ENCODE assay signal across 9 cellular contexts in the genomic region with DNA sequence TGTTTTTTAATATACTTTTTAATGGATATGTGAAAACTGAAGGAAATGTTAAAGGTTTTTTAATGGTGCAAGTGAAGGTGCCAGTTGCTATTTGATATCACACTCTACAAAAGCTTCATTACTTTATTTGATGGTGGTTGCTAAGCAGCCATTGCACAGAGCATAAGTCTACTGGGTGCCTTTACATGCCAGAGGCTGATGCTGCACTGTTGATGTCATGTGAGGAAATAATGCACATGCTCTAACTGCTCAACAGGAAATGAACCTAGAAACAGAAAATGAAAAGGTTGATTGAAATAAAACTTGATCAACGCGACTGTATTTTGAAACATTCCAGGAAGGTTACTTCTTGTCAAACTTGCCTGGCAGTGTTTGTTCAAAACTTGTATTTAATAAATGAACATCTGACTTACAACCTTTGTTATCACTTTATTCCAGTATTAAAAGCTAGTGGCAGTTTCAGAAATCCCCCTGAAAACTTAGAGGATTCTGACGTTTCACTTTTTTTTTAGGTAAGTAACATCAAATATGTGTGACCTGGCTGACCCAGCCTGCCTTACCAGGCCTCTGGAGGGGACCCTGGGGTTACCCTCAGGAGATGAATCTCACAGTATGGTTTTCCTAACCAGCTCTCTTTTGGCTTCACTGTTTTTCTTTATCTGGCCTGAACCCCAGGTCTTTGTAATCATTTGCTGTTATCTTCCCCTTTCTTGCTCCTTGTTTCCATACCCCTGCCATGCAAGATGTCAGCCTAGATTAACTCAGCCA. TPM values are rescaled to one million over a fixed set of nuclear protein-coding genes. Genes with fewer than 3 reads are reported as not detected.
DNase-seq lines count a peak whose midpoint lies in the region; ATAC-seq and TF ChIP-seq lines count a peak whose summit lies in the region.
"Had no signal": no experiment of that assay in that cellular context is flagged by ENCODE, and none has a peak within 500 bp of the region (broad histone marks: within the 10 kb centered on the region; RNA-seq: fewer than 3 reads in every experiment).

No MANE protein-coding gene starts in this region.

- H3K4me3 ChIP-seq in fibroblast of villous mesenchyme (ENCODE audit: low read depth, low read length) (no peak overlapping the region), psoas muscle (no peak overlapping the region)

- peaks cover 45% of the 10 kb centered on the region for H3K4me1 Mint-ChIP-seq in activated CD8-positive, alpha-beta T cell treated with anti-CD3 and anti-CD28 coated beads for 36 hours (ENCODE audit: low read depth)

- H3K9me3 Mint-ChIP-seq in activated CD8-positive, alpha-beta T cell treated with anti-CD3 and anti-CD28 coated beads for 36 hours: no peaks in the 10 kb centered on the region

- no peak overlapping the region for H3K27ac ChIP-seq in psoas muscle

- H3K36me3 ChIP-seq in psoas muscle (ENCODE audit: insufficient read depth in 1 of 2, low read depth in 1 of 2): peaks cover 0 to 47% of the 10 kb centered on the region in 2 donors

- peak; percentile 47 for DNase-seq in CD1c-positive myeloid dendritic cell (ENCODE audit: extremely low spot score)
- DNase-seq in activated CD8-positive, alpha-beta T cell treated with anti-CD3 and anti-CD28 coated beads for 36 hours: peak; percentile 67
- peak; percentile 8 for DNase-seq in fibroblast of villous mesenchyme (ENCODE audit: low read depth)
- DNase-seq in NCI-H146 treated with DMSO at 0.1 percent for 48 hours (lab: John Stamatoyannopoulos, UW; ENCODE audit: unreplicated experiment): no peak
- no peak for DNase-seq in NCI-H1417 treated with DMSO at 0.1 percent for 48 hours (lab: John Stamatoyannopoulos, UW)
- no peak for DNase-seq in psoas muscle

- no peak for TF ChIP-seq CTCF in activated CD8-positive, alpha-beta T cell treated with anti-CD3 and anti-CD28 coated beads for 36 hours (IDR thresholded peaks at IDR 0.05)
- no peak for TF ChIP-seq CTCF in fibroblast of villous mesenchyme (IDR thresholded peaks at IDR 0.05; ENCODE audit: insufficient read depth, low read depth, low read length)
- TF ChIP-seq CTCF in psoas muscle (IDR thresholded peaks at IDR 0.05): no peak

- H3K36me3 Mint-ChIP-seq in activated CD8-positive, alpha-beta T cell treated with anti-CD3 and anti-CD28 coated beads for 36 hours (ENCODE audit: low read depth): peaks cover 39% of the 10 kb centered on the region

- H3K27me3 Mint-ChIP-seq in activated CD8-positive, alpha-beta T cell treated with anti-CD3 and anti-CD28 coated beads for 36 hours: no peaks in the 10 kb centered on the region

- intact Hi-C loops in activated CD8-positive, alpha-beta T cell treated with anti-CD3 and anti-CD28 coated beads for 36 hours (cut with micrococcal nuclease): loop anchor here (1.0 kb wide), 1 partner anchor 89 kb away; no protein-coding TSS in a partner anchor
- intact Hi-C loops in psoas muscle (cut with DNase I): no loop called here

- H3K9me3 ChIP-seq in psoas muscle: no peaks in the 10 kb centered on the region

- H3K27me3 ChIP-seq in psoas muscle (ENCODE audit: insufficient read depth in 3 of 3, low read length in 2 of 3): no peaks in the 10 kb centered on the region

- H3K27ac Mint-ChIP-seq in activated CD8-positive, alpha-beta T cell treated with anti-CD3 and anti-CD28 coated beads for 36 hours: peak overlapping the region; percentile 99

- POLR2A ChIA-PET in activated CD8-positive, alpha-beta T cell treated with anti-CD3 and anti-CD28 coated beads for 36 hours (lab: Charles Lee): interaction anchor here (0.7 to 4.3 kb wide), 13 partner anchors 14 to 155 kb away, joined by 3 to 32 read pairs (median 4); partner anchors contain the start of gene KMT2A

- 65 to 74% (median 70%) methylated on average over 3 of the region's 3 CpGs for WGBS in psoas muscle, 3 donors

- H3K4me3 Mint-ChIP-seq in activated CD8-positive, alpha-beta T cell treated with anti-CD3 and anti-CD28 coated beads for 36 hours: peak overlapping the region; percentile 86

- ATAC-seq in HG03095 (IDR thresholded peaks at IDR 0.05; ENCODE audit: unreplicated experiment) (peak; percentile 44), GM21717 (IDR thresholded peaks at IDR 0.05; ENCODE audit: unreplicated experiment) (no peak), psoas muscle (no peak)
- ATAC-seq in activated CD8-positive, alpha-beta T cell treated with anti-CD3 and anti-CD28 coated beads for 36 hours: peak; percentile 81
- ATAC-seq: left lobe of liver had no signal

- H3K4me1 ChIP-seq in psoas muscle: peaks cover 15% of the 10 kb centered on the region

- CTCF ChIA-PET in activated CD8-positive, alpha-beta T cell treated with anti-CD3 and anti-CD28 coated beads for 36 hours (lab: Charles Lee): interaction anchor here (0.6 to 3.2 kb wide), 12 partner anchors 14 to 227 kb away, joined by 3 to 25 read pairs (median 4); partner anchors contain the start of genes KMT2A and TMEM25

RNA-seq across cellular contexts. Expression of gene ATP5MG, which starts 2.4 kb away (rescaled TPM):
- total RNA-seq in activated CD8-positive, alpha-beta T cell treated with anti-CD3 and anti-CD28 coated beads for 36 hours: 100 to 1,000 TPM; 237 to 249 TPM
- total RNA-seq in fibroblast of villous mesenchyme (34.1 and 44.0 TPM in 2 replicates), psoas muscle (100 to 1,000 TPM; 237 to 340 (median 251) TPM)
- 100 to 1,000 TPM; 180 to 217 (median 189) TPM for polyA plus RNA-seq in psoas muscle

RNA-seq across cellular contexts. Expression of gene KMT2A, which starts 37.3 kb away (rescaled TPM):
- total RNA-seq in activated CD8-positive, alpha-beta T cell treated with anti-CD3 and anti-CD28 coated beads for 36 hours: 10 to 100 TPM; 68.8 to 75.0 TPM
- total RNA-seq in fibroblast of villous mesenchyme (39.6 and 47.1 TPM in 2 replicates), psoas muscle (10 to 100 TPM; 18.1 to 27.3 (median 22.0) TPM)
- polyA plus RNA-seq in psoas muscle: 1 to 10 TPM; 3.1 to 9.9 (median 4.8) TPM

RNA-seq across cellular contexts. Expression of gene UBE4A, which starts 39.6 kb away (rescaled TPM):
- 10 to 100 TPM; 40.2 to 40.5 TPM for total RNA-seq in activated CD8-positive, alpha-beta T cell treated with anti-CD3 and anti-CD28 coated beads for 36 hours
- 50.3 and 58.3 TPM in 2 replicates for total RNA-seq in fibroblast of villous mesenchyme
- 10 to 100 TPM; 21.0 to 42.3 (median 33.0) TPM for total RNA-seq in psoas muscle
- 10 to 100 TPM; 15.0 to 31.1 (median 16.8) TPM for polyA plus RNA-seq in psoas muscle

RNA-seq across cellular contexts. Expression of gene CD3G, which starts 54.8 kb away (rescaled TPM):
- 100 to 1,000 TPM; 116 to 118 TPM for total RNA-seq in activated CD8-positive, alpha-beta T cell treated with anti-CD3 and anti-CD28 coated beads for 36 hours
- total RNA-seq in fibroblast of villous mesenchyme (not detected in 2 replicates), psoas muscle (under 1 TPM; 0.26 to 0.71 (median 0.57) TPM)
- polyA plus RNA-seq in psoas muscle: under 1 TPM; 0.01 to 0.05 (median 0.04) TPM

RNA-seq across cellular contexts. Expression of gene CD3D, which starts 56.5 kb away (rescaled TPM):
- 100 to 1,000 TPM; 316 to 325 TPM for total RNA-seq in activated CD8-positive, alpha-beta T cell treated with anti-CD3 and anti-CD28 coated beads for 36 hours
- total RNA-seq in fibroblast of villous mesenchyme (not detected in 2 replicates), psoas muscle (under 1 TPM in 3 of 4 donors, not detected in 1; 0.45 to 0.81 (median 0.50) TPM)
- under 1 TPM; 0.12 to 0.20 (median 0.19) TPM for polyA plus RNA-seq in psoas muscle

Comparison
In these comparisons a context has a peak if more than half of its experiments do, and no peak if none do; other contexts are left out.
1. DNase-seq: peak in CD1c-positive myeloid dendritic cell (single experiment), activated CD8-positive, alpha-beta T cell treated with anti-CD3 and anti-CD28 coated beads for 36 hours (single experiment) and fibroblast of villous mesenchyme (single experiment); none in NCI-H146 treated with DMSO at 0.1 percent for 48 hours (single experiment), NCI-H1417 treated with DMSO at 0.1 percent for 48 hours (single experiment) and psoas muscle (0 of 2).
2. ATAC-seq: peak in HG03095 (single experiment) and activated CD8-positive, alpha-beta T cell treated with anti-CD3 and anti-CD28 coated beads for 36 hours (single experiment); none in GM21717 (single experiment) and psoas muscle (0 of 4).